In the genomic region with DNA sequence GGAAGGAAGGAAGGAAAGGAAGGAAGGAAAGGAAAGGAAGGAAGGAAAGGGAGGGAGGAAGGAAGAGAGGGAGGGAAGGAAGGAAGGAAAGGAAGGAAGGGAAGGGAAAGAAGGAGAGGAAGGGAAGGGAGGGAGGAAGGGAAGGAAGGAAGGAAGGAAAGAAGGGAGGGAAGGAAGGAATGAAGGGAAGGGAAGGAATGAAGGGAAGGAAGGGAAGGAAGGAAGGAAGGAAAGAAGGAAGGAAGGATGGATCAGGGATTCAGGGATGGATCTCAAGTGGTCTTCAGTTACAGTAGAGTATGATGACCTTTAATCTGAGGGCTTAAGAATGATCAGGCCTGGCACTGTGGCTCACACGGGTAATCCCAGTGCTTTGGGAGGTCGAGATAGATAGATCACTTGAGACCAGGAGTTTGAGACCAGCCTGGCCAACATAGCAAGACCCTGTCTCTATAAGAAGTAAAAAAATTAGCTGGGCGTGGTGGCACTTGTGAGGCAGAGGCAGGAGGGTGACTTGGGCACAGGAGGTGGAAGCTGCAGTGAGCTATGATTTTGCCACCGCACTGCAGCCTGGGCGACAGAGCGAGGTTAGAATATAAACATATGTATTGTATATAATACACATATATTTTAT, we compare ENCODE assay signal across 8 cellular contexts.
DNase-seq lines count a peak whose midpoint lies in the region; ATAC-seq and TF ChIP-seq lines count a peak whose summit lies in the region.

No MANE protein-coding gene starts in this region.

- no peaks in the 10 kb centered on the region for H3K4me1 ChIP-seq in HEK293 (ENCODE audit: control insufficient read depth, insufficient read depth, low read length)

- POLR2A ChIA-PET in HEK293 (lab: Yijun Ruan, JAX): interaction anchor here (0.9 to 2.1 kb wide), 2 partner anchors 39 to 94 kb away, joined by 3 to 20 read pairs; partner anchors contain the start of gene AP5Z1

- H3K4me3 ChIP-seq in HEK293 (ENCODE audit: low read depth, low read length) (no peak overlapping the region), fibroblast of pulmonary artery (replicated peaks; ENCODE audit: low read depth, low read length) (peak overlapping the region; percentile 45)

- ATAC-seq in HG03378 (IDR thresholded peaks at IDR 0.05; ENCODE audit: unreplicated experiment) (no peak), GM18909 (IDR thresholded peaks at IDR 0.05; ENCODE audit: poor library complexity, unreplicated experiment) (no peak)

- H3K27ac ChIP-seq in HEK293 (ENCODE audit: extremely low read depth, low read depth, low read length): peak overlapping the region; percentile 31; the same call in 1 of the 2 replicates

- CTCF ChIA-PET in HEK293 (lab: Yijun Ruan, JAX): interaction anchor here (0.6 to 1.2 kb wide), 2 partner anchors 39 to 72 kb away, joined by 3 to 4 read pairs; no protein-coding TSS in a partner anchor

- peak; percentile 36 for DNase-seq in activated CD4-positive, alpha-beta T cell treated with anti-CD3 and anti-CD28 coated beads for 48 hours
- no peak for DNase-seq in fibroblast of pulmonary artery (ENCODE audit: low read depth)
- DNase-seq in stimulated activated CD4-positive, alpha-beta T cell treated with anti-CD3 and anti-CD28 coated beads, Interleukin-4, amount 100 ng/mL, for 4 hours: peak; percentile 5 to 12
- DNase-seq in Ammon's horn (ENCODE audit: low spot score): no peak
- DNase-seq in NCI-H1105 treated with DMSO at 0.1 percent for 48 hours (lab: John Stamatoyannopoulos, UW): no peak

- TF ChIP-seq CTCF in HEK293 (tag by site-specific recombination; IDR thresholded peaks at IDR 0.05) (no peak), fibroblast of pulmonary artery (IDR thresholded peaks at IDR 0.05; ENCODE audit: low read length, missing control alignments) (no peak)

- H3K9me3 ChIP-seq in HEK293 (ENCODE audit: control insufficient read depth, insufficient read depth, low read depth, low read length): no peaks in the 10 kb centered on the region

- H3K36me3 ChIP-seq in HEK293 (ENCODE audit: control insufficient read depth in 2 of 2, insufficient read depth in 1 of 2, low read length in 2 of 2): peaks cover 0 to 3% of the 10 kb centered on the region in 2 experiments; a peak in 2 of 3 replicates

TF ChIP-seq in HEK293, 187 proteins besides CTCF, POLR2A, EP300 and RAD21 (continues in another document):
- TF ChIP-seq ZNF561 (tag by site-specific recombination; IDR thresholded peaks at IDR 0.05; ENCODE audit: borderline replicate concordance): no peak
- TF ChIP-seq ZNF132 (tag by site-specific recombination; IDR thresholded peaks at IDR 0.05; ENCODE audit: borderline replicate concordance): no peak
- TF ChIP-seq ZNF629 (tag by site-specific recombination; IDR thresholded peaks at IDR 0.05): no peak
- TF ChIP-seq IKZF3 (tag by site-specific recombination; IDR thresholded peaks at IDR 0.05): 0 out of 2 replicates have a peak, but pooled peaks have one; percentile 38
- TF ChIP-seq ZNF211 (tag by site-specific recombination; IDR thresholded peaks at IDR 0.05; ENCODE audit: low read depth): 0 out of 2 replicates have a peak, but pooled peaks have one; percentile 23
- no peak for TF ChIP-seq KLF8 (tag by site-specific recombination; IDR thresholded peaks at IDR 0.05)
- TF ChIP-seq ZNF335 (tag by site-specific recombination; conservative IDR thresholded peaks at IDR 0.05): 0 out of 2 replicates have a peak, but pooled peaks have one; percentile 30
- TF ChIP-seq, protein P1, sequence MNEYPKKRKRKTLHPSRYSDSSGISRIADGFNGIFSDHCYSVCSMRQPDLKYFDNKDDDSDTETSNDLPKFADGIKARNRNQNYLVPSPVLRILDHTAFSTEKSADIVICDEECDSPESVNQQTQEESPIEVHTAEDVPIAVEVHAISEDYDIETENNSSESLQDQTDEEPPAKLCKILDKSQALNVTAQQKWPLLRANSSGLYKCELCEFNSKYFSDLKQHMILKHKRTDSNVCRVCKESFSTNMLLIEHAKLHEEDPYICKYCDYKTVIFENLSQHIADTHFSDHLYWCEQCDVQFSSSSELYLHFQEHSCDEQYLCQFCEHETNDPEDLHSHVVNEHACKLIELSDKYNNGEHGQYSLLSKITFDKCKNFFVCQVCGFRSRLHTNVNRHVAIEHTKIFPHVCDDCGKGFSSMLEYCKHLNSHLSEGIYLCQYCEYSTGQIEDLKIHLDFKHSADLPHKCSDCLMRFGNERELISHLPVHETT (tag by site-specific recombination; IDR thresholded peaks at IDR 0.05): no peak
- TF ChIP-seq ZNF24 (tag by site-specific recombination; IDR thresholded peaks at IDR 0.05): no peak
- no peak for TF ChIP-seq ZNF624 (tag by site-specific recombination; IDR thresholded peaks at IDR 0.05)
- no peak for TF ChIP-seq OVOL3 (tag by site-specific recombination; IDR thresholded peaks at IDR 0.05)
- TF ChIP-seq ZNF184 (tag by site-specific recombination; IDR thresholded peaks at IDR 0.05): no peak
- no peak for TF ChIP-seq ZNF510 (tag by site-specific recombination; IDR thresholded peaks at IDR 0.05; ENCODE audit: insufficient replicate concordance)
- TF ChIP-seq ZSCAN4 (tag by site-specific recombination; IDR thresholded peaks at IDR 0.05): no peak
- TF ChIP-seq, protein P2, sequence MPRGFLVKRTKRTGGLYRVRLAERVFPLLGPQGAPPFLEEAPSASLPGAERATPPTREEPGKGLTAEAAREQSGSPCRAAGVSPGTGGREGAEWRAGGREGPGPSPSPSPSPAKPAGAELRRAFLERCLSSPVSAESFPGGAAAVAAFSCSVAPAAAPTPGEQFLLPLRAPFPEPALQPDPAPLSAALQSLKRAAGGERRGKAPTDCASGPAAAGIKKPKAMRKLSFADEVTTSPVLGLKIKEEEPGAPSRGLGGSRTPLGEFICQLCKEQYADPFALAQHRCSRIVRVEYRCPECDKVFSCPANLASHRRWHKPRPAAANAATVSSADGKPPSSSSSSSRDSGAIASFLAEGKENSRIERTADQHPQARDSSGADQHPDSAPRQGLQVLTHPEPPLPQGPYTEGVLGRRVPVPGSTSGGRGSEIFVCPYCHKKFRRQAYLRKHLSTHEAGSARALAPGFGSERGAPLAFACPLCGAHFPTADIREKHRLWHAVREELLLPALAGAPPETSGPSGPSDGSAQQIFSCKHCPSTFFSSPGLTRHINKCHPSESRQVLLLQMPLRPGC (tag by site-specific recombination; IDR thresholded peaks at IDR 0.05): no peak
- TF ChIP-seq SP2 (tag by site-specific recombination; IDR thresholded peaks at IDR 0.05): no peak
- TF ChIP-seq, protein P3, sequence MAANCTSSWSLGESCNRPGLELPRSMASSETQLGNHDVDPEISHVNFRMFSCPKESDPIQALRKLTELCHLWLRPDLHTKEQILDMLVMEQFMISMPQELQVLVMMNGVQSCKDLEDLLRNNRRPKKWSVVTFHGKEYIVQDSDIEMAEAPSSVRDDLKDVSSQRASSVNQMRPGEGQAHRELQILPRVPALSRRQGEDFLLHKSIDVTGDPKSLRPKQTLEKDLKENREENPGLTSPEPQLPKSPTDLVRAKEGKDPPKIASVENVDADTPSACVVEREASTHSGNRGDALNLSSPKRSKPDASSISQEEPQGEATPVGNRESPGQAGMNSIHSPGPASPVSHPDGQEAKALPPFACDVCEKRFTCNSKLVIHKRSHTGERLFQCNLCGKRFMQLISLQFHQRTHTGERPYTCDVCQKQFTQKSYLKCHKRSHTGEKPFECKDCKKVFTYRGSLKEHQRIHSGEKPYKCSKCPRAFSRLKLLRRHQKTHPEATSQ (tag by site-specific recombination; IDR thresholded peaks at IDR 0.05): no peak
- no peak for TF ChIP-seq ZNF157 (tag by site-specific recombination; IDR thresholded peaks at IDR 0.05)
- TF ChIP-seq ZNF274 (IDR thresholded peaks at IDR 0.05; ENCODE audit: low read length): no peak
- no peak for TF ChIP-seq ZNF274 (tag by site-specific recombination; IDR thresholded peaks at IDR 0.05; ENCODE audit: borderline replicate concordance)
- TF ChIP-seq ZNF366 (tag by site-specific recombination; conservative IDR thresholded peaks at IDR 0.05): peak; percentile 99
- TF ChIP-seq ZNF785 (tag by site-specific recombination; IDR thresholded peaks at IDR 0.05): 0 out of 2 replicates have a peak, but pooled peaks have one; percentile 36
- TF ChIP-seq ZNF23 (tag by site-specific recombination; IDR thresholded peaks at IDR 0.05; ENCODE audit: borderline replicate concordance): no peak
- TF ChIP-seq ZSCAN18 (tag by site-specific recombination; IDR thresholded peaks at IDR 0.05): no peak
- no peak for TF ChIP-seq ZNF555 (tag by site-specific recombination; conservative IDR thresholded peaks at IDR 0.05)
- TF ChIP-seq ZNF121 (tag by site-specific recombination; IDR thresholded peaks at IDR 0.05): peak; percentile 80; the same call in 1 of the 2 replicates
- TF ChIP-seq ZNF140 (tag by site-specific recombination; IDR thresholded peaks at IDR 0.05): no peak
- peak; percentile 35; the same call in 1 of the 2 replicates for TF ChIP-seq ZBTB17 (tag by site-specific recombination; IDR thresholded peaks at IDR 0.05)
- peak; percentile 76 for TF ChIP-seq PRDM1 (tag by site-specific recombination; IDR thresholded peaks at IDR 0.05)
- TF ChIP-seq ZNF37A (tag by site-specific recombination; IDR thresholded peaks at IDR 0.05): no peak

Comparison
In these comparisons a context has a peak if more than half of its experiments do, and no peak if none do; other contexts are left out.
1. DNase-seq: peak in activated CD4-positive, alpha-beta T cell treated with anti-CD3 and anti-CD28 coated beads for 48 hours (single experiment) and stimulated activated CD4-positive, alpha-beta T cell treated with anti-CD3 and anti-CD28 coated beads, Interleukin-4, amount 100 ng/mL, for 4 hours (2 of 2); none in fibroblast of pulmonary artery (single experiment), Ammon's horn (single experiment) and NCI-H1105 treated with DMSO at 0.1 percent for 48 hours (single experiment).